ENCODE assay signal across 1 cellular context in genomic region chr1:145901312-145902021, GRCh38.
TF ChIP-seq lines count a peak whose summit lies in the region.

No MANE protein-coding gene starts in this region.

TF ChIP-seq in HepG2, 621 proteins besides CTCF, POLR2A, EP300 and RAD21:
- TF ChIP-seq MXD3 (CRISPR knock-in tag; IDR thresholded peaks at IDR 0.05), result no peak
- TF ChIP-seq ZNF460 (CRISPR knock-in tag; IDR thresholded peaks at IDR 0.05; ENCODE audit: borderline replicate concordance), result no peak
- TF ChIP-seq MAFK (conservative IDR thresholded peaks at IDR 0.05 in 1 of 2, IDR thresholded peaks at IDR 0.05 in 1 of 2; ENCODE audit: low read length in 2 of 2), result no peak
- no peak for TF ChIP-seq HOXA3 (CRISPR knock-in tag; IDR thresholded peaks at IDR 0.05)
- no peak for TF ChIP-seq ZNF615 (CRISPR knock-in tag; IDR thresholded peaks at IDR 0.05; ENCODE audit: borderline replicate concordance)
- no peak for TF ChIP-seq SPEN (CRISPR knock-in tag; IDR thresholded peaks at IDR 0.05; ENCODE audit: low read depth)
- TF ChIP-seq ZFP36L1 (CRISPR knock-in tag; IDR thresholded peaks at IDR 0.05), result no peak
- TF ChIP-seq POLR2AphosphoS5 (IDR thresholded peaks at IDR 0.05; ENCODE audit: low read depth, low read length), result no peak
- no peak for TF ChIP-seq NFE2L2 (IDR thresholded peaks at IDR 0.05; ENCODE audit: low read length)
- no peak for TF ChIP-seq RBFOX2 (IDR thresholded peaks at IDR 0.05; ENCODE audit: low read depth, low read length)
- no peak for TF ChIP-seq MLX (CRISPR knock-in tag; IDR thresholded peaks at IDR 0.05)
- no peak for TF ChIP-seq SKIL (CRISPR knock-in tag; IDR thresholded peaks at IDR 0.05; ENCODE audit: borderline replicate concordance)
- TF ChIP-seq, protein P1, sequence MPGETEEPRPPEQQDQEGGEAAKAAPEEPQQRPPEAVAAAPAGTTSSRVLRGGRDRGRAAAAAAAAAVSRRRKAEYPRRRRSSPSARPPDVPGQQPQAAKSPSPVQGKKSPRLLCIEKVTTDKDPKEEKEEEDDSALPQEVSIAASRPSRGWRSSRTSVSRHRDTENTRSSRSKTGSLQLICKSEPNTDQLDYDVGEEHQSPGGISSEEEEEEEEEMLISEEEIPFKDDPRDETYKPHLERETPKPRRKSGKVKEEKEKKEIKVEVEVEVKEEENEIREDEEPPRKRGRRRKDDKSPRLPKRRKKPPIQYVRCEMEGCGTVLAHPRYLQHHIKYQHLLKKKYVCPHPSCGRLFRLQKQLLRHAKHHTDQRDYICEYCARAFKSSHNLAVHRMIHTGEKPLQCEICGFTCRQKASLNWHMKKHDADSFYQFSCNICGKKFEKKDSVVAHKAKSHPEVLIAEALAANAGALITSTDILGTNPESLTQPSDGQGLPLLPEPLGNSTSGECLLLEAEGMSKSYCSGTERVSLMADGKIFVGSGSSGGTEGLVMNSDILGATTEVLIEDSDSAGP (CRISPR knock-in tag; IDR thresholded peaks at IDR 0.05; ENCODE audit: borderline replicate concordance), result no peak
- TF ChIP-seq ZBTB44 (CRISPR knock-in tag; IDR thresholded peaks at IDR 0.05), result no peak
- no peak for TF ChIP-seq ZFP36L2 (CRISPR knock-in tag; IDR thresholded peaks at IDR 0.05)
- no peak for TF ChIP-seq CC2D1A (CRISPR knock-in tag; IDR thresholded peaks at IDR 0.05)
- no peak for TF ChIP-seq ZBTB21 (CRISPR knock-in tag; IDR thresholded peaks at IDR 0.05)
- TF ChIP-seq ZNF850 (CRISPR knock-in tag; conservative IDR thresholded peaks at IDR 0.05), result no peak
- TF ChIP-seq CHCHD3 (CRISPR knock-in tag; IDR thresholded peaks at IDR 0.05), result no peak
